Comparison of ENCODE assay signal across 1 cellular context in genomic region chr1:39984480-39984879, GRCh38. TPM values are rescaled to one million over a fixed set of nuclear protein-coding genes. Genes with fewer than 3 reads are reported as not detected.
"Had no signal": no experiment of that assay in that cellular context is flagged by ENCODE, and none has a peak within 500 bp of the region (broad histone marks: within the 10 kb centered on the region; RNA-seq: fewer than 3 reads in every experiment).

No MANE protein-coding gene starts in this region.

RNA-seq across cellular contexts. Expression of gene MFSD2A, which starts 29.5 kb away (rescaled TPM):
- total RNA-seq: HepG2 had no signal
